ENCODE assay signal across 33 cellular contexts in genomic region chr10:108378779-108379178, GRCh38.
"Had no signal": no experiment of that assay in that cellular context is flagged by ENCODE, and none has a peak within 500 bp of the region (broad histone marks: within the 10 kb centered on the region; RNA-seq: fewer than 3 reads in every experiment).

No MANE protein-coding gene starts in this region.

- H3K9me3 ChIP-seq: adrenal gland, ascending aorta, body of pancreas, breast epithelium had no signal

- H3K4me1 ChIP-seq: adrenal gland, ascending aorta, body of pancreas, breast epithelium had no signal

- H3K27ac ChIP-seq: adrenal gland, ascending aorta, body of pancreas, brain microvascular endothelial cell, breast epithelium, cardiac muscle cell had no signal

- ATAC-seq: activated naive CD4-positive, alpha-beta T cell treated with anti-CD3 and anti-CD28 coated beads, Interleukin-2, amount 50 U/mL, for 72 hours; activated naive CD8-positive, alpha-beta T cell treated with anti-CD3 and anti-CD28 coated beads, Interleukin-2, amount 50 U/mL, for 24 hours; activated T-cell treated with anti-CD3 and anti-CD28 coated beads, Interleukin-2, amount 50 U/mL, for 4 hours; activated T-cell treated with anti-CD3 and anti-CD28 coated beads, Interleukin-2, amount 50 U/mL, for 72 hours; activated T-helper 17 cell treated with anti-CD3 and anti-CD28 coated beads, Interleukin-2, amount 50 U/mL, for 72 hours; body of pancreas had no signal

- H3K27me3 ChIP-seq: adrenal gland, ascending aorta, body of pancreas, brain microvascular endothelial cell, breast epithelium, cardiac muscle cell had no signal

- FAIRE-seq: astrocyte, bronchial epithelial cell had no signal

- H3K4me3 ChIP-seq: adrenal gland, ascending aorta, body of pancreas, breast epithelium, cardiac muscle cell had no signal

- DNase-seq: activated effector memory CD4-positive, alpha-beta T cell treated with anti-CD3 and anti-CD28 coated beads, Interleukin-2, amount 50 U/mL, for 16 hours; activated effector memory CD4-positive, alpha-beta T cell treated with Interleukin-2 at 50 U/mL for 16 hours; activated gamma-delta T cell; activated gamma-delta T cell treated with Interleukin-2 at 50 U/mL for 16 hours; activated naive CD4-positive, alpha-beta T cell; activated naive CD4-positive, alpha-beta T cell treated with anti-CD3 and anti-CD28 coated beads for 36 hours; activated naive CD4-positive, alpha-beta T cell treated with anti-CD3 and anti-CD28 coated beads, Interleukin-2, amount 10 ng/mL, durations not matched to agents 7 days and 5 days; activated naive CD4-positive, alpha-beta T cell treated with anti-CD3 and anti-CD28 coated beads, Interleukin-2, amount 50 U/mL, for 16 hours; activated naive CD4-positive, alpha-beta T cell treated with Interleukin-2 at 50 U/mL for 16 hours; activated naive CD8-positive, alpha-beta T cell treated with anti-CD3 and anti-CD28 coated beads for 36 hours; activated naive CD8-positive, alpha-beta T cell treated with anti-CD3 and anti-CD28 coated beads, Interleukin-2, amount 10 ng/mL, durations not matched to agents 7 days and 5 days; activated naive CD8-positive, alpha-beta T cell treated with anti-CD3 and anti-CD28 coated beads, Interleukin-2, amount 50 U/mL, for 24 hours; activated T-cell treated with anti-CD3 and anti-CD28 coated beads, Interleukin-2, amount 50 U/mL, for 24 hours; activated T-cell treated with anti-CD3 and anti-CD28 coated beads, Interleukin-2, amount 50 U/mL, for 4 hours; activated T-cell treated with anti-CD3 and anti-CD28 coated beads, Interleukin-2, amount 50 U/mL, for 48 hours; activated T-cell treated with anti-CD3 and anti-CD28 coated beads, Interleukin-2, amount 50 U/mL, for 72 hours; adrenal gland; amniotic stem cell; amygdala; anterior cingulate cortex; aorta; body of pancreas; brain microvascular endothelial cell; caudate nucleus; central memory CD4-positive, alpha-beta T cell; cerebellar nuclear complex had no signal

- H3K36me3 ChIP-seq: adrenal gland, ascending aorta, brain microvascular endothelial cell, breast epithelium, cardiac muscle cell had no signal
